Comparison of ENCODE assay signal across 2 cellular contexts in the genomic region with DNA sequence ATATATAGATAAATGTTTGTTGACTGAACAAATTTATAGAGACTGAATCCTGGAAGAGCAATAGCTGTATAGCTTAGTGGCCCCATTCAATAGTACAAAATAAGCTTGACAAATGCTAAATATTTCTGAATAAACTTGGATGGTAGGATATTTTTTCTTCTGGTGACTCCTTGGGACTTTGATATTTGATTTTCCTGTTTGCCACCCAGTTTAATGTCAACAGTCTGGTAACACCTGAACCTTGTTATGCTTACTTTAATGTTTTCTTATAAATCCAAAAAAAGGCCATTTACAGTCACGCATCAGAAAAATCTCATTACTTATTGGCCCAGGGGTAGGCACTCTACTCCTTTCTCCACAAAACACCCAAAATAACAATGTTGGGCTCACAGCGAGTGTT.
TF ChIP-seq lines count a peak whose summit lies in the region.

No MANE protein-coding gene starts in this region.

TF ChIP-seq in liver, 16 proteins besides CTCF, POLR2A, EP300 and RAD21:
- peak in 1 of 2 donors; percentile 32 for TF ChIP-seq RXRA (IDR thresholded peaks at IDR 0.05)
- peak; percentile 53 for TF ChIP-seq FOXA2 (IDR thresholded peaks at IDR 0.05)
- TF ChIP-seq, protein P1, sequence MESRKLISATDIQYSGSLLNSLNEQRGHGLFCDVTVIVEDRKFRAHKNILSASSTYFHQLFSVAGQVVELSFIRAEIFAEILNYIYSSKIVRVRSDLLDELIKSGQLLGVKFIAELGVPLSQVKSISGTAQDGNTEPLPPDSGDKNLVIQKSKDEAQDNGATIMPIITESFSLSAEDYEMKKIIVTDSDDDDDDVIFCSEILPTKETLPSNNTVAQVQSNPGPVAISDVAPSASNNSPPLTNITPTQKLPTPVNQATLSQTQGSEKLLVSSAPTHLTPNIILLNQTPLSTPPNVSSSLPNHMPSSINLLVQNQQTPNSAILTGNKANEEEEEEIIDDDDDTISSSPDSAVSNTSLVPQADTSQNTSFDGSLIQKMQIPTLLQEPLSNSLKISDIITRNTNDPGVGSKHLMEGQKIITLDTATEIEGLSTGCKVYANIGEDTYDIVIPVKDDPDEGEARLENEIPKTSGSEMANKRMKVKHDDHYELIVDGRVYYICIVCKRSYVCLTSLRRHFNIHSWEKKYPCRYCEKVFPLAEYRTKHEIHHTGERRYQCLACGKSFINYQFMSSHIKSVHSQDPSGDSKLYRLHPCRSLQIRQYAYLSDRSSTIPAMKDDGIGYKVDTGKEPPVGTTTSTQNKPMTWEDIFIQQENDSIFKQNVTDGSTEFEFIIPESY (IDR thresholded peaks at IDR 0.05) = no peak
- peak; percentile 51 to 80 for TF ChIP-seq HNF4A (conservative IDR thresholded peaks at IDR 0.05)
- TF ChIP-seq HNF4G (IDR thresholded peaks at IDR 0.05) = no peak
- peak; percentile 13 for TF ChIP-seq SP1 (IDR thresholded peaks at IDR 0.05)

TF ChIP-seq in HepG2, 621 proteins besides CTCF, POLR2A, EP300 and RAD21:
- TF ChIP-seq ZSCAN21 (CRISPR knock-in tag; IDR thresholded peaks at IDR 0.05; ENCODE audit: borderline replicate concordance) (no peak), ZIK1 (CRISPR knock-in tag; IDR thresholded peaks at IDR 0.05; ENCODE audit: borderline replicate concordance, low read depth) (no peak), HNRNPK (IDR thresholded peaks at IDR 0.05; ENCODE audit: low read depth, low read length, poor library complexity, severe bottlenecking) (no peak), ZKSCAN1 (IDR thresholded peaks at IDR 0.05; ENCODE audit: low read length) (no peak), CENPX (CRISPR knock-in tag; IDR thresholded peaks at IDR 0.05) (no peak), ZNF772 (CRISPR knock-in tag; IDR thresholded peaks at IDR 0.05) (no peak), ZNF251 (CRISPR knock-in tag; IDR thresholded peaks at IDR 0.05) (no peak), RFX3 (CRISPR knock-in tag; IDR thresholded peaks at IDR 0.05) (no peak), GTF2F1 (IDR thresholded peaks at IDR 0.05; ENCODE audit: low read length) (no peak), ARNT (IDR thresholded peaks at IDR 0.05) (no peak), SRSF4 (IDR thresholded peaks at IDR 0.05; ENCODE audit: low read depth, low read length, poor library complexity, severe bottlenecking) (no peak), HMGA1 (CRISPR knock-in tag; conservative IDR thresholded peaks at IDR 0.05) (no peak), NFKB2 (CRISPR knock-in tag; IDR thresholded peaks at IDR 0.05; ENCODE audit: borderline replicate concordance) (no peak), YY1 (IDR thresholded peaks at IDR 0.05; ENCODE audit: insufficient read depth, insufficient replicate concordance, low read depth, low read length) (no peak), ZFP37 (CRISPR knock-in tag; IDR thresholded peaks at IDR 0.05; ENCODE audit: borderline replicate concordance) (no peak), RBAK (CRISPR knock-in tag; IDR thresholded peaks at IDR 0.05) (no peak), FOXC1 (CRISPR knock-in tag; IDR thresholded peaks at IDR 0.05; ENCODE audit: borderline replicate concordance) (no peak), CBX2 (IDR thresholded peaks at IDR 0.05; ENCODE audit: low read depth, low read length) (no peak), CBX2 (CRISPR knock-in tag; IDR thresholded peaks at IDR 0.05; ENCODE audit: low read depth) (no peak), SKI (IDR thresholded peaks at IDR 0.05; ENCODE audit: partially characterized antibody) (no peak)
- TF ChIP-seq, protein P2, sequence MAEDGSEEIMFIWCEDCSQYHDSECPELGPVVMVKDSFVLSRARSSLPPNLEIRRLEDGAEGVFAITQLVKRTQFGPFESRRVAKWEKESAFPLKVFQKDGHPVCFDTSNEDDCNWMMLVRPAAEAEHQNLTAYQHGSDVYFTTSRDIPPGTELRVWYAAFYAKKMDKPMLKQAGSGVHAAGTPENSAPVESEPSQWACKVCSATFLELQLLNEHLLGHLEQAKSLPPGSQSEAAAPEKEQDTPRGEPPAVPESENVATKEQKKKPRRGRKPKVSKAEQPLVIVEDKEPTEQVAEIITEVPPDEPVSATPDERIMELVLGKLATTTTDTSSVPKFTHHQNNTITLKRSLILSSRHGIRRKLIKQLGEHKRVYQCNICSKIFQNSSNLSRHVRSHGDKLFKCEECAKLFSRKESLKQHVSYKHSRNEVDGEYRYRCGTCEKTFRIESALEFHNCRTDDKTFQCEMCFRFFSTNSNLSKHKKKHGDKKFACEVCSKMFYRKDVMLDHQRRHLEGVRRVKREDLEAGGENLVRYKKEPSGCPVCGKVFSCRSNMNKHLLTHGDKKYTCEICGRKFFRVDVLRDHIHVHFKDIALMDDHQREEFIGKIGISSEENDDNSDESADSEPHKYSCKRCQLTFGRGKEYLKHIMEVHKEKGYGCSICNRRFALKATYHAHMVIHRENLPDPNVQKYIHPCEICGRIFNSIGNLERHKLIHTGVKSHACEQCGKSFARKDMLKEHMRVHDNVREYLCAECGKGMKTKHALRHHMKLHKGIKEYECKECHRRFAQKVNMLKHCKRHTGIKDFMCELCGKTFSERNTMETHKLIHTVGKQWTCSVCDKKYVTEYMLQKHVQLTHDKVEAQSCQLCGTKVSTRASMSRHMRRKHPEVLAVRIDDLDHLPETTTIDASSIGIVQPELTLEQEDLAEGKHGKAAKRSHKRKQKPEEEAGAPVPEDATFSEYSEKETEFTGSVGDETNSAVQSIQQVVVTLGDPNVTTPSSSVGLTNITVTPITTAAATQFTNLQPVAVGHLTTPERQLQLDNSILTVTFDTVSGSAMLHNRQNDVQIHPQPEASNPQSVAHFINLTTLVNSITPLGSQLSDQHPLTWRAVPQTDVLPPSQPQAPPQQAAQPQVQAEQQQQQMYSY (CRISPR knock-in tag; IDR thresholded peaks at IDR 0.05) = no peak
TF ChIP-seq in HepG2: peak in this region for 0.
